In genomic region chr22:23281406-23282088, GRCh38 we compare ENCODE assay signal across 8 cellular contexts.
DNase-seq lines count a peak whose midpoint lies in the region; ATAC-seq lines count a peak whose summit lies in the region.

No MANE protein-coding gene starts in this region.

- DNase-seq in activated gamma-delta T cell treated with Interleukin-2 at 50 U/mL for 16 hours = peak; percentile 81
- no peak for DNase-seq in activated gamma-delta T cell (lab: John Stamatoyannopoulos, UW)
- DNase-seq in NCI-H2196 (lab: John Stamatoyannopoulos, UW; ENCODE audit: unreplicated experiment) = peak; percentile 59
- peak; percentile 69 for DNase-seq in central memory CD4-positive, alpha-beta T cell
- DNase-seq in stimulated activated CD4-positive, alpha-beta T cell treated with anti-CD3 and anti-CD28 coated beads, Interleukin-1b, Interleukin-23, amount 100 ng/mL, for 1 hour (ENCODE audit: low read depth in 2 of 2) = peak; percentile 59 to 68

- peak; percentile 74 to 79 for ATAC-seq in activated CD4-positive, CD25-positive, alpha-beta regulatory T cell treated with anti-CD3 and anti-CD28 coated beads, Interleukin-2, amount 50 U/mL, for 24 hours
- no peak for ATAC-seq in HG03135 (IDR thresholded peaks at IDR 0.05; ENCODE audit: unreplicated experiment)

- H3K27me3 ChIP-seq in layer of hippocampus (ENCODE audit: control insufficient read depth, insufficient read depth, low read length) = no peaks in the 10 kb centered on the region

- H3K27ac ChIP-seq in layer of hippocampus (ENCODE audit: low read depth, low read length) = peak overlapping the region; percentile 69
